ENCODE assay signal across 9 cellular contexts in the genomic region with DNA sequence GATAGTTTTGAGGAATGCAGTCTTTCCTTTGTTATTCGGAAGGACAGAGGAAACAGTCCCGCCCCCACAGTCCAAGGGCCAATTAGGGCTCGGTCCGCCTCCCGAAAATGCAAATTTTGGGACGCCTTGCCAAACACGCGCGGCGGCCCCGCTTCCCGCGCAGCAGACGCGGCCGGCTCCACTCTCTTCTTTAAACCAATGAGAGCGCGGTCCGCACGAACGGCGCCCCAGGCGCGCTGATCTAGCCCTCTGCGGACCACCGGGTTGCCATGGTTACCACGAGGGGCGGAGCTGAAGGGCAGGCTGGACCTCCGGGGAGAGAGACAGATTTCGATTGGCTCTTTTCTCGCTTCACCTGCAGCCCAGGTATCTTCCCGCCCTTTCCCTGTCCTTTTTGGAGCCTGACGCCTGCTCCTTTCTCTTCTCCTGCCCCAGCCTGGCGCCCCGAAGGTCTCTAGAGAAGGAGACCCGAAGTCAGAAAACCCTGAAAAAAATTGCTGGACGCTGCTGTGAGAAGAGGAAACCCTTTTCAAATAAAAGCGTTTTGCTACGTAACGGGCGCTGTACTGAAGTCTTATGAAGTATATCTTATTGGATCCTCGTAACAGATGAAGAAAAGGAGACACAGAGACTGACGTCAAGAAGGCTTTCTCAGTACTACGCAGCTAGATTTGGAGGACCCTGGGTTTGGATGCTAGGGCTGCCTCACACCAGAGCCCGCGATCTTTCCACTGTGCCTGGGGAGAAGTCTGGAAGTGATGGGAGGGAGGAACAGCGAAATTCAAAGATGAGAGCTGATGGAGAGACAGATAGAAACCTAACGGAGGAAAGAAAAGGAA. TPM values are rescaled to one million over a fixed set of nuclear protein-coding genes. Genes with fewer than 3 reads are reported as not detected.
DNase-seq lines count a peak whose midpoint lies in the region; ATAC-seq and TF ChIP-seq lines count a peak whose summit lies in the region.
"Had no signal": no experiment of that assay in that cellular context is flagged by ENCODE, and none has a peak within 500 bp of the region (broad histone marks: within the 10 kb centered on the region; RNA-seq: fewer than 3 reads in every experiment).

No MANE protein-coding gene starts in this region.

- H3K27me3 ChIP-seq in adrenal gland, result peaks cover 63% of the 10 kb centered on the region
- H3K27me3 ChIP-seq in hepatocyte, result peaks cover 97% of the 10 kb centered on the region
- H3K27me3 ChIP-seq in vagina, result peaks cover 32% of the 10 kb centered on the region

- TF ChIP-seq POLR2A in adrenal gland (IDR thresholded peaks at IDR 0.05) (no peak), vagina (IDR thresholded peaks at IDR 0.05) (no peak)

- TF ChIP-seq CTCF in adrenal gland (IDR thresholded peaks at IDR 0.05) (no peak), hepatocyte (IDR thresholded peaks at IDR 0.05; ENCODE audit: poor library complexity) (no peak), vagina (IDR thresholded peaks at IDR 0.05) (no peak)

- H3K4me1 ChIP-seq in adrenal gland (replicated peaks in 1 of 2), result peaks cover 0 to 20% of the 10 kb centered on the region in 2 donors
- H3K4me1 ChIP-seq in hepatocyte (ENCODE audit: insufficient read depth), result peaks cover 3% of the 10 kb centered on the region
- peaks cover 26% of the 10 kb centered on the region for H3K4me1 ChIP-seq in vagina

- no peaks in the 10 kb centered on the region for H3K9me3 ChIP-seq in adrenal gland (replicated peaks in 1 of 3)
- no peaks in the 10 kb centered on the region for H3K9me3 ChIP-seq in hepatocyte (ENCODE audit: low read depth)
- H3K9me3 ChIP-seq in vagina, result no peaks in the 10 kb centered on the region

- H3K9me2 ChIP-seq in hepatocyte (replicated peaks; ENCODE audit: insufficient read depth), result no peaks in the 10 kb centered on the region

- H3K36me3 ChIP-seq in adrenal gland (replicated peaks in 1 of 2) (no peaks in the 10 kb centered on the region), hepatocyte (replicated peaks; ENCODE audit: insufficient read depth, low read depth) (no peaks in the 10 kb centered on the region), vagina (no peaks in the 10 kb centered on the region)

- ATAC-seq in GM21381 (IDR thresholded peaks at IDR 0.05; ENCODE audit: unreplicated experiment), result no peak

- no peaks in the 10 kb centered on the region for H3K79me2 ChIP-seq in hepatocyte

- H3K4me3 ChIP-seq in adrenal gland, result no peak overlapping the region
- H3K4me3 ChIP-seq in hepatocyte, result no peak overlapping the region
- no peak overlapping the region for H3K4me3 ChIP-seq in vagina

- intact Hi-C loops in adrenal gland (cut with DNase I), result no loop called here
- intact Hi-C loops in vagina (cut with DNase I), result no loop called here

- peak overlapping the region; percentile 68 for H3K4me2 ChIP-seq in hepatocyte

- H4K20me1 ChIP-seq in hepatocyte (ENCODE audit: insufficient read depth, poor library complexity, severe bottlenecking), result no peaks in the 10 kb centered on the region

- no peak overlapping the region for H3K27ac ChIP-seq in adrenal gland
- no peak overlapping the region for H3K27ac ChIP-seq in hepatocyte
- H3K27ac ChIP-seq in vagina, result no peak overlapping the region
- H3K27ac ChIP-seq: skin epidermis had no signal

- H2AFZ ChIP-seq in hepatocyte, result no peak overlapping the region

- DNase-seq in activated CD4-positive, alpha-beta T cell treated with anti-CD3 and anti-CD28 coated beads for 4 hours, result peak; percentile 16 to 25
- DNase-seq in activated CD4-positive, alpha-beta T cell treated with anti-CD3 and anti-CD28 coated beads, Interleukin-2, amount 50 U/mL, for 4 hours, result no peak
- DNase-seq in NCI-H524 (lab: John Stamatoyannopoulos, UW), result peak; percentile 92 to 93
- peak; percentile 52 to 76 (median 66) for DNase-seq in adrenal gland
- peak; percentile 49 for DNase-seq in hepatocyte (ENCODE audit: low spot score)
- DNase-seq in stimulated activated CD4-positive, alpha-beta T cell treated with anti-CD3 and anti-CD28 coated beads, Interleukin-12 subunit alpha, Interleukin-12 subunit beta, amount 100 ng/mL, for 48 hours (ENCODE audit: low read depth in 2 of 3, low spot score in 1 of 3), result peak in 2 of 3 donors; percentile 35 to 48
- no peak for DNase-seq in vagina (ENCODE audit: extremely low spot score in 2 of 2)

- WGBS in adrenal gland, 4 donors, result 8 to 15% (median 12%) methylated on average over 32 to 48 of the region's 48 CpGs
- WGBS in hepatocyte (ENCODE audit: low lambda C conversion rate, missing lambda C conversion rate), result 19% methylated on average over 48 of the region's 48 CpGs

RNA-seq across cellular contexts. Expression of gene PTH2, which starts 2.0 kb away (rescaled TPM):
- not detected for total RNA-seq in adrenal gland
- not detected for polyA plus RNA-seq in adrenal gland
- total RNA-seq in hepatocyte, result not detected in 2 replicates
- not detected in 2 replicates for polyA plus RNA-seq in hepatocyte
- not detected for total RNA-seq in vagina

RNA-seq across cellular contexts. Expression of gene GFY, which starts 3.9 kb away (rescaled TPM):
- total RNA-seq in adrenal gland (not detected), hepatocyte (not detected in 2 replicates), vagina (not detected)
- polyA plus RNA-seq in adrenal gland (not detected), hepatocyte (not detected in 2 replicates)

RNA-seq across cellular contexts. Expression of gene SLC17A7, which starts 20.1 kb away (rescaled TPM):
- total RNA-seq in adrenal gland, result 1 to 10 TPM in 5 of 8 donors, under 1 TPM in 3; 0.43 to 9.6 (median 1.6) TPM
- 1 to 10 TPM in 2 of 3 donors, under 1 TPM in 1; 0.18 to 1.9 (median 1.0) TPM for polyA plus RNA-seq in adrenal gland
- total RNA-seq in hepatocyte, result 0.13 TPM in 1 of 2 replicates, not detected in the other
- 0.51 TPM in 1 of 2 replicates, not detected in the other for polyA plus RNA-seq in hepatocyte
- total RNA-seq in vagina, result 0.74 TPM

RNA-seq across cellular contexts. Expression of gene PIH1D1, which starts 30.4 kb away (rescaled TPM):
- total RNA-seq in adrenal gland, result 100 to 1,000 TPM in 3 of 8 donors, 10 to 100 TPM in 5; 63.1 to 131 (median 83.6) TPM
- 100 to 1,000 TPM in 1 of 3 donors, 10 to 100 TPM in 2; 26.6 to 103 (median 72.3) TPM for polyA plus RNA-seq in adrenal gland
- total RNA-seq in hepatocyte, result 72.1 and 73.2 TPM in 2 replicates
- 79.8 and 98.9 TPM in 2 replicates for polyA plus RNA-seq in hepatocyte
- total RNA-seq in vagina, result 96.3 TPM

RNA-seq across cellular contexts. Expression of gene ALDH16A1, which starts 31.8 kb away (rescaled TPM):
- total RNA-seq in adrenal gland (10 to 100 TPM; 23.8 to 47.8 (median 29.7) TPM), hepatocyte (29.9 and 32.4 TPM in 2 replicates), vagina (29.5 TPM)
- polyA plus RNA-seq in adrenal gland (10 to 100 TPM in 2 of 3 donors, 1 to 10 TPM in 1; 3.6 to 95.5 (median 86.7) TPM), hepatocyte (36.5 and 38.7 TPM in 2 replicates)

Comparison
In these comparisons a context has a peak if more than half of its experiments do, and no peak if none do; other contexts are left out.
1. DNase-seq: peak in activated CD4-positive, alpha-beta T cell treated with anti-CD3 and anti-CD28 coated beads for 4 hours (2 of 2), NCI-H524 (2 of 2), adrenal gland (7 of 7), hepatocyte (single experiment) and stimulated activated CD4-positive, alpha-beta T cell treated with anti-CD3 and anti-CD28 coated beads, Interleukin-12 subunit alpha, Interleukin-12 subunit beta, amount 100 ng/mL, for 48 hours (2 of 3); none in activated CD4-positive, alpha-beta T cell treated with anti-CD3 and anti-CD28 coated beads, Interleukin-2, amount 50 U/mL, for 4 hours (0 of 2) and vagina (0 of 2).